Comparison of ENCODE assay signal across 2 cellular contexts in the genomic region with DNA sequence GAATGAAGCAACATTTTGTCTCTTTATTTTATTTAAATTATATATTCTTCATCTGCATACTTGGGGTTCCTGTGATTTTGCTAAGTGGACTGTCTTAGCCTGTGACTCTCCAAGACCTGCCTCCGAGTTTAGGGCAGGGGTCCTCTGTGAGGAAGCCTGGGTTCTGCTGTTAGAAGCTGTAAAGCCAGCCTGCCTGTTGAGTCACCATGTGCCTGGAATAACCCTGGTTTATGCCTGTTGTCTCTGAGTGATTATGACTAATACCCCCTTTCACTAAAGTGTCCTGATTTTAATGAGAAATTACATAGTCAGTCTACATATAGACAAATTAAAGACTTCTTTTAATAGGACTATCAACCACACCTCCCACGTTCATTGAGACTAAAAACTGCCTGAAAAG.
TF ChIP-seq lines count a peak whose summit lies in the region.

No MANE protein-coding gene starts in this region.

TF ChIP-seq in SK-N-SH, 30 proteins besides CTCF, POLR2A, EP300 and RAD21 (continued from another document):
- TF ChIP-seq, protein P1, sequence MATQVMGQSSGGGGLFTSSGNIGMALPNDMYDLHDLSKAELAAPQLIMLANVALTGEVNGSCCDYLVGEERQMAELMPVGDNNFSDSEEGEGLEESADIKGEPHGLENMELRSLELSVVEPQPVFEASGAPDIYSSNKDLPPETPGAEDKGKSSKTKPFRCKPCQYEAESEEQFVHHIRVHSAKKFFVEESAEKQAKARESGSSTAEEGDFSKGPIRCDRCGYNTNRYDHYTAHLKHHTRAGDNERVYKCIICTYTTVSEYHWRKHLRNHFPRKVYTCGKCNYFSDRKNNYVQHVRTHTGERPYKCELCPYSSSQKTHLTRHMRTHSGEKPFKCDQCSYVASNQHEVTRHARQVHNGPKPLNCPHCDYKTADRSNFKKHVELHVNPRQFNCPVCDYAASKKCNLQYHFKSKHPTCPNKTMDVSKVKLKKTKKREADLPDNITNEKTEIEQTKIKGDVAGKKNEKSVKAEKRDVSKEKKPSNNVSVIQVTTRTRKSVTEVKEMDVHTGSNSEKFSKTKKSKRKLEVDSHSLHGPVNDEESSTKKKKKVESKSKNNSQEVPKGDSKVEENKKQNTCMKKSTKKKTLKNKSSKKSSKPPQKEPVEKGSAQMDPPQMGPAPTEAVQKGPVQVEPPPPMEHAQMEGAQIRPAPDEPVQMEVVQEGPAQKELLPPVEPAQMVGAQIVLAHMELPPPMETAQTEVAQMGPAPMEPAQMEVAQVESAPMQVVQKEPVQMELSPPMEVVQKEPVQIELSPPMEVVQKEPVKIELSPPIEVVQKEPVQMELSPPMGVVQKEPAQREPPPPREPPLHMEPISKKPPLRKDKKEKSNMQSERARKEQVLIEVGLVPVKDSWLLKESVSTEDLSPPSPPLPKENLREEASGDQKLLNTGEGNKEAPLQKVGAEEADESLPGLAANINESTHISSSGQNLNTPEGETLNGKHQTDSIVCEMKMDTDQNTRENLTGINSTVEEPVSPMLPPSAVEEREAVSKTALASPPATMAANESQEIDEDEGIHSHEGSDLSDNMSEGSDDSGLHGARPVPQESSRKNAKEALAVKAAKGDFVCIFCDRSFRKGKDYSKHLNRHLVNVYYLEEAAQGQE (IDR thresholded peaks at IDR 0.05; ENCODE audit: low read depth, low read length): no peak
- TF ChIP-seq, protein P2, sequence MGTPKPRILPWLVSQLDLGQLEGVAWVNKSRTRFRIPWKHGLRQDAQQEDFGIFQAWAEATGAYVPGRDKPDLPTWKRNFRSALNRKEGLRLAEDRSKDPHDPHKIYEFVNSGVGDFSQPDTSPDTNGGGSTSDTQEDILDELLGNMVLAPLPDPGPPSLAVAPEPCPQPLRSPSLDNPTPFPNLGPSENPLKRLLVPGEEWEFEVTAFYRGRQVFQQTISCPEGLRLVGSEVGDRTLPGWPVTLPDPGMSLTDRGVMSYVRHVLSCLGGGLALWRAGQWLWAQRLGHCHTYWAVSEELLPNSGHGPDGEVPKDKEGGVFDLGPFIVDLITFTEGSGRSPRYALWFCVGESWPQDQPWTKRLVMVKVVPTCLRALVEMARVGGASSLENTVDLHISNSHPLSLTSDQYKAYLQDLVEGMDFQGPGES (IDR thresholded peaks at IDR 0.05; ENCODE audit: low read depth, low read length): no peak

TF ChIP-seq in SK-N-SH treated with all-trans-retinoic acid at 6 μM for 48 hours, 23 proteins besides CTCF, POLR2A, EP300 and RAD21 (continued from another document):
- TF ChIP-seq, protein P3, sequence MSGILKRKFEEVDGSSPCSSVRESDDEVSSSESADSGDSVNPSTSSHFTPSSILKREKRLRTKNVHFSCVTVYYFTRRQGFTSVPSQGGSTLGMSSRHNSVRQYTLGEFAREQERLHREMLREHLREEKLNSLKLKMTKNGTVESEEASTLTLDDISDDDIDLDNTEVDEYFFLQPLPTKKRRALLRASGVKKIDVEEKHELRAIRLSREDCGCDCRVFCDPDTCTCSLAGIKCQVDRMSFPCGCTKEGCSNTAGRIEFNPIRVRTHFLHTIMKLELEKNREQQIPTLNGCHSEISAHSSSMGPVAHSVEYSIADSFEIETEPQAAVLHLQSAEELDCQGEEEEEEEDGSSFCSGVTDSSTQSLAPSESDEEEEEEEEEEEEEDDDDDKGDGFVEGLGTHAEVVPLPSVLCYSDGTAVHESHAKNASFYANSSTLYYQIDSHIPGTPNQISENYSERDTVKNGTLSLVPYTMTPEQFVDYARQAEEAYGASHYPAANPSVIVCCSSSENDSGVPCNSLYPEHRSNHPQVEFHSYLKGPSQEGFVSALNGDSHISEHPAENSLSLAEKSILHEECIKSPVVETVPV (CRISPR knock-in tag; IDR thresholded peaks at IDR 0.05): no peak
- no peak for TF ChIP-seq OSR1 (CRISPR knock-in tag; IDR thresholded peaks at IDR 0.05)
- TF ChIP-seq ZNF8 (CRISPR knock-in tag; IDR thresholded peaks at IDR 0.05): no peak
- TF ChIP-seq BACH2 (CRISPR knock-in tag; IDR thresholded peaks at IDR 0.05; ENCODE audit: borderline replicate concordance): no peak
- TF ChIP-seq SNAI2 (CRISPR knock-in tag; IDR thresholded peaks at IDR 0.05): no peak
- TF ChIP-seq ZFP30 (CRISPR knock-in tag; IDR thresholded peaks at IDR 0.05): no peak
- TF ChIP-seq ZNF565 (CRISPR knock-in tag; conservative IDR thresholded peaks at IDR 0.05; ENCODE audit: low read depth): no peak
- no peak for TF ChIP-seq ESRRG (CRISPR knock-in tag; IDR thresholded peaks at IDR 0.05)
TF ChIP-seq in SK-N-SH treated with all-trans-retinoic acid at 6 μM for 48 hours: peak in this region for 0.
